Comparison of ENCODE assay signal across 1 cellular context in genomic region chr18:53191634-53192033, GRCh38.
TF ChIP-seq lines count a peak whose summit lies in the region.

No MANE protein-coding gene starts in this region.

TF ChIP-seq in GM23338, 12 proteins besides CTCF, POLR2A, EP300 and RAD21 (continued from another document):
- no peak for TF ChIP-seq ZNF462 (CRISPR knock-in tag; IDR thresholded peaks at IDR 0.05)
- TF ChIP-seq ZNF331 (CRISPR knock-in tag; IDR thresholded peaks at IDR 0.05; ENCODE audit: low read depth) = no peak
- TF ChIP-seq NANOG (IDR thresholded peaks at IDR 0.05; ENCODE audit: borderline replicate concordance) = no peak
- TF ChIP-seq STAT1 (IDR thresholded peaks at IDR 0.05; ENCODE audit: unreplicated experiment) = no peak
